10 cellular contexts compared by ENCODE assay signal in genomic region chr14:60508707-60509437, GRCh38. TPM values are rescaled to one million over a fixed set of nuclear protein-coding genes. Genes with fewer than 3 reads are reported as not detected.
DNase-seq lines count a peak whose midpoint lies in the region; ATAC-seq, FAIRE-seq and TF ChIP-seq lines count a peak whose summit lies in the region.
"Had no signal": no experiment of that assay in that cellular context is flagged by ENCODE, and none has a peak within 500 bp of the region (broad histone marks: within the 10 kb centered on the region; RNA-seq: fewer than 3 reads in every experiment).

Gene SIX6 (plus strand): TSS chr14:60509146. CDS start chr14:60509399, 253 bp downstream.

- no peaks in the 10 kb centered on the region for H3K9me3 ChIP-seq in iPS-18c (ENCODE audit: control insufficient read depth, insufficient read depth, low read length)

- intact Hi-C loops in left colon (cut with DNase I, micrococcal nuclease) = no loop called here

- peak; percentile 21 for DNase-seq in stimulated activated CD4-positive, alpha-beta T cell treated with anti-CD3 and anti-CD28 coated beads, Interleukin-15, amount 100 ng/mL, for 24 hours
- DNase-seq in stimulated activated CD4-positive, alpha-beta T cell treated with anti-CD3 and anti-CD28 coated beads, Interleukin-4, amount 100 ng/mL, for 24 hours = no peak
- no peak for DNase-seq in cortex of kidney (lab: John Stamatoyannopoulos, UW)
- DNase-seq in GM19239 (ENCODE audit: insufficient read length, low spot score) = no peak
- DNase-seq in left colon = no peak
- DNase-seq: GF-D8 had no signal

- H3K4me3 ChIP-seq in iPS-18c (ENCODE audit: insufficient read depth, low read depth, low read length) = peak within 1 kb of the TSS; percentile 49

- no peak for FAIRE-seq in GM19239 (lab: Jason Lieb, UNC)

- peak; percentile 68 for ATAC-seq in SK-N-SH treated with all-trans-retinoic acid at 6 μM for 48 hours
- no peak for ATAC-seq in HG03025 (IDR thresholded peaks at IDR 0.05; ENCODE audit: low FRiP score, unreplicated experiment)
- no peak for ATAC-seq in left colon

TF ChIP-seq in SK-N-SH treated with all-trans-retinoic acid at 6 μM for 48 hours, 23 proteins besides CTCF, POLR2A, EP300 and RAD21:
- TF ChIP-seq PPARA (CRISPR knock-in tag; IDR thresholded peaks at IDR 0.05; ENCODE audit: borderline replicate concordance) (no peak), SNAI2 (CRISPR knock-in tag; IDR thresholded peaks at IDR 0.05) (no peak), ZFP30 (CRISPR knock-in tag; IDR thresholded peaks at IDR 0.05) (no peak), TSHZ2 (CRISPR knock-in tag; IDR thresholded peaks at IDR 0.05) (peak; percentile 73; the same call in 1 of the 2 replicates), ARNTL (CRISPR knock-in tag; IDR thresholded peaks at IDR 0.05; ENCODE audit: borderline replicate concordance, low read depth) (no peak), ISL1 (CRISPR knock-in tag; IDR thresholded peaks at IDR 0.05) (no peak)

RNA-seq across cellular contexts. Expression of gene SIX6, which starts in this region (rescaled TPM):
- total RNA-seq in left colon = not detected
- total RNA-seq: OCI-LY7 had no signal
